Comparison of ENCODE assay signal across 8 cellular contexts in the genomic region with DNA sequence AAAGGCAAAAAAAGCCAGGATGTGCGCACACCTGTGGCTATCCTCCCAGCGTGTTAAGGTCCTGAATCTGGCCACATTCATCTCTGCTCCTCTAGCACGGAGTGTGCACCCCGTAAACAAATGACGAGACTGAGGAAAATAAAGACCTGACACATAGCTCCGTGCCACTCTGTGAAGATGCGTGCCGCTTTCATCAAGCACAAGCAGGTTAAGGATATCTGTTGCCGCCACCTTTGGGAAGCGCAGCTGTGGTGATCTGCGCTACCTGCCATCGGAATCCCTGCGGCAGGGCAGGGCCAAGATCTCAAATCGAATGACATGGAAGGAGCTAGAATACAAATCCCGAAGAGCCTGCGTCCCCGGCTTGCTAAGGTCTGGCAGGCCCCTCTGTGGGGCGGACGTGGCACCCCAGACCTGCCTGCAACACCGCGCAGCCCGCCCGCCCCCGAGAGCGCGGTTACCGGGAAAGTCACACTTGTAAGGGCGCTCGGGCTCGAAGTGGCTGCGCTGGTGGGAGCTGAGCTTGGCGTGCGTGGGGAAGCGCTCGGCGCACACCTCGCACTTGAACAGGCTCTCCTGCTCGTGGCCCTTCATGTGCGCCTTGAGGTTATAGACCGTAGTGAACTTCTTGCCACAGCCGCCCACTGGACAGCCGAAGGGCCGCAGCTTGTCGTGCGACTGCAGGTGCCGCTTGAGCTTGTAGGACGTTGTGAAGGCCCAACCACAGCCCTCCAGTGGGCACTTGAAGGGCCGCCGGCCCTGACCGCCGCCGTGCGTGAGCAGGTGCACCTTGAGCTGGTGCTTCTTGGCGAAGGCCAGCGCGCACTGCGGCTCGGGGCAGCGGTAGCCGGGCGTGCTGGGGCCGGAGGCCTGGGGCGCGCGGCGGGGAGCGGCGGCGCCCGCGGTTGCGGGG. TPM values are rescaled to one million over a fixed set of nuclear protein-coding genes. Genes with fewer than 3 reads are reported as not detected.
DNase-seq lines count a peak whose midpoint lies in the region; ATAC-seq and TF ChIP-seq lines count a peak whose summit lies in the region.

No MANE protein-coding gene starts in this region.

- TF ChIP-seq CTCF in prostate gland (IDR thresholded peaks at IDR 0.05) = no peak

- intact Hi-C loops in Right ventricle myocardium superior (cut with DNase I) = no loop called here
- intact Hi-C loops in prostate gland (cut with DNase I) = loop anchor here (5.0 kb wide), 1 partner anchor 212 kb away; no protein-coding TSS in a partner anchor

- H3K9me3 ChIP-seq in prostate gland = no peaks in the 10 kb centered on the region

- 7% methylated on average over 38 of the region's 72 CpGs for WGBS in prostate gland

- H3K27me3 ChIP-seq in prostate gland (replicated peaks; ENCODE audit: insufficient read depth) = no peaks in the 10 kb centered on the region

- ATAC-seq in GM18499 (IDR thresholded peaks at IDR 0.05; ENCODE audit: insufficient read depth, unreplicated experiment) (peak; percentile 21), HG02884 (IDR thresholded peaks at IDR 0.05; ENCODE audit: unreplicated experiment) (peak; percentile 26), Right ventricle myocardium superior (ENCODE audit: poor library complexity) (peak; percentile 2)

- peaks cover 0 to 3% of the 10 kb centered on the region in 2 donors for H3K36me3 ChIP-seq in prostate gland

- H3K4me3 ChIP-seq in prostate gland = peak overlapping the region; percentile 69 to 71

- peak; percentile 21 for TF ChIP-seq POLR2A in prostate gland (IDR thresholded peaks at IDR 0.05)

- peak; percentile 59 for DNase-seq in AG08396 (ENCODE audit: low spot score)
- peak; percentile 37 to 68 for DNase-seq in NCI-H526 (lab: John Stamatoyannopoulos, UW)
- DNase-seq in activated effector memory CD4-positive, alpha-beta T cell treated with Interleukin-2 at 50 U/mL for 16 hours = peak; percentile 16
- DNase-seq in Right ventricle myocardium superior = peak; percentile 66
- DNase-seq in prostate gland (ENCODE audit: low spot score) = peak; percentile 16
- DNase-seq in GF-D8 (lab: John Stamatoyannopoulos, UW) = no peak

- H3K27ac ChIP-seq in prostate gland = peak overlapping the region; percentile 86 to 92

- H3K4me1 ChIP-seq in prostate gland (replicated peaks) = peaks cover 15% of the 10 kb centered on the region

RNA-seq across cellular contexts. Expression of a gene that starts 0.9 kb away (rescaled TPM):
- total RNA-seq in Right ventricle myocardium superior (16.1 TPM), prostate gland (10 to 100 TPM; 47.7 to 87.0 TPM)

RNA-seq across cellular contexts. Expression of a gene that starts 42.8 kb away (rescaled TPM):
- total RNA-seq in Right ventricle myocardium superior (not detected), prostate gland (under 1 TPM in 1 of 2 donors, not detected in 1; 0.17 TPM)

RNA-seq across cellular contexts. Expression of a gene that starts 49.2 kb away (rescaled TPM):
- total RNA-seq in Right ventricle myocardium superior = 0.11 TPM
- 1 to 10 TPM in 1 of 2 donors, not detected in 1; 6.9 TPM for total RNA-seq in prostate gland
